8 cellular contexts compared by ENCODE assay signal in genomic region chr1:202189012-202189790, GRCh38. TPM values are rescaled to one million over a fixed set of nuclear protein-coding genes. Genes with fewer than 3 reads are reported as not detected.
DNase-seq lines count a peak whose midpoint lies in the region; ATAC-seq and TF ChIP-seq lines count a peak whose summit lies in the region.

No MANE protein-coding gene starts in this region.

- peak; percentile 56 for ATAC-seq in stimulated activated naive CD8-positive, alpha-beta T cell treated with anti-CD3 and anti-CD28 coated beads, Interleukin-15, Interleukin-2, amounts not matched to agents 100 U/mL and 50 U/mL, for 24 hours
- ATAC-seq in GM21825 (IDR thresholded peaks at IDR 0.05; ENCODE audit: unreplicated experiment), result no peak

- peaks cover 0 to 1% of the 10 kb centered on the region in 2 donors for H3K36me3 Mint-ChIP-seq in CD14-positive monocyte
- no peaks in the 10 kb centered on the region for H3K36me3 Mint-ChIP-seq in nephron (ENCODE audit: low read depth)

- peaks cover 14% of the 10 kb centered on the region for H3K27me3 ChIP-seq in H7 (ENCODE audit: control insufficient read depth, insufficient read depth, low read length)
- H3K27me3 ChIP-seq in NT2/D1 (ENCODE audit: insufficient read depth, insufficient read length), result peaks cover 14% of the 10 kb centered on the region

- H3K4me3 Mint-ChIP-seq in CD14-positive monocyte (no peak overlapping the region), nephron (no peak overlapping the region)

- intact Hi-C loops in CD14-positive monocyte (cut with micrococcal nuclease), result loop anchor here in 1 of 2 donors (10.0 kb wide), 1 partner anchor 126 kb away; no protein-coding TSS in a partner anchor

- H3K4me1 ChIP-seq in NT2/D1 (ENCODE audit: insufficient read depth, insufficient read length), result peaks cover 17% of the 10 kb centered on the region

- TF ChIP-seq CTCF in CD14-positive monocyte (IDR thresholded peaks at IDR 0.05) (peak; percentile 89), epithelial cell of proximal tubule (conservative IDR thresholded peaks at IDR 0.05; ENCODE audit: low read depth, low read length) (peak; percentile 61), nephron (IDR thresholded peaks at IDR 0.05; ENCODE audit: unreplicated experiment in 3 of 3) (peak; percentile 74 to 87 (median 79))

- H3K4me1 Mint-ChIP-seq in CD14-positive monocyte (peaks cover 4% of the 10 kb centered on the region), nephron (peaks cover 12% of the 10 kb centered on the region)

- H3K27me3 Mint-ChIP-seq in CD14-positive monocyte (ENCODE audit: low read depth in 3 of 3) (peaks cover 21 to 46% (median 23%) of the 10 kb centered on the region in 3 donors), nephron (ENCODE audit: low read depth) (peaks cover 34% of the 10 kb centered on the region)

- H3K9me3 ChIP-seq in NT2/D1 (ENCODE audit: insufficient read depth, low read length), result no peaks in the 10 kb centered on the region; the same call in 1 of the 2 replicates

- H3K36me3 ChIP-seq in H7 (replicated peaks; ENCODE audit: control insufficient read depth, insufficient read depth, low read length) (no peaks in the 10 kb centered on the region), NT2/D1 (ENCODE audit: insufficient read depth, insufficient read length, low read length) (no peaks in the 10 kb centered on the region)

- peaks cover 0 to 5% (median 0%) of the 10 kb centered on the region in 7 donors for H3K9me3 Mint-ChIP-seq in CD14-positive monocyte
- peaks cover 3% of the 10 kb centered on the region for H3K9me3 Mint-ChIP-seq in nephron

- DNase-seq in CD14-positive monocyte (ENCODE audit: low spot score) (no peak), H7 (peak; percentile 89), NT2/D1 (ENCODE audit: low read depth, low spot score) (peak; percentile 68), activated T-cell treated with anti-CD3 and anti-CD28 coated beads for 1 hour (ENCODE audit: low read depth) (peak; percentile 82), epithelial cell of proximal tubule (ENCODE audit: low read depth) (no peak)
- peak; percentile 89 for DNase-seq in stimulated activated naive CD8-positive, alpha-beta T cell treated with anti-CD3 and anti-CD28 coated beads, Interleukin-15, Interleukin-2, amounts not matched to agents 100 U/mL and 50 U/mL, for 24 hours

- H3K4me3 ChIP-seq in H7 (ENCODE audit: insufficient read depth, low read depth, low read length) (no peak overlapping the region), NT2/D1 (ENCODE audit: insufficient read length, low read depth) (no peak overlapping the region), epithelial cell of proximal tubule (ENCODE audit: low read depth, low read length) (no peak overlapping the region)

- peak overlapping the region; percentile 38 for H3K9ac ChIP-seq in NT2/D1 (ENCODE audit: insufficient read length, low read depth)

- H3K27ac Mint-ChIP-seq in CD14-positive monocyte, result peak overlapping the region in 1 of 7 donors; percentile 24
- peak overlapping the region in 1 of 3 experiments; percentile 22 for H3K27ac Mint-ChIP-seq in nephron

RNA-seq across cellular contexts. Expression of gene LGR6, which starts 4.4 kb away (rescaled TPM):
- not detected for polyA plus RNA-seq in CD14-positive monocyte
- total RNA-seq in H7 (2014; rRNA removed; shearing (Covaris generic)), result 0.24 and 0.41 TPM in 2 replicates
- under 0.01 TPM in 1 of 2 replicates, not detected in the other for total RNA-seq in epithelial cell of proximal tubule

RNA-seq across cellular contexts. Expression of gene PTPN7, which starts 28.8 kb away (rescaled TPM):
- 1 to 10 TPM; 4.0 to 8.3 TPM for polyA plus RNA-seq in CD14-positive monocyte
- total RNA-seq in H7 (2014; rRNA removed; shearing (Covaris generic)), result 0.24 and 0.55 TPM in 2 replicates
- total RNA-seq in epithelial cell of proximal tubule, result 0.06 TPM in 1 of 2 replicates, not detected in the other

RNA-seq across cellular contexts. Expression of gene ARL8A, which starts 44.7 kb away (rescaled TPM):
- polyA plus RNA-seq in CD14-positive monocyte, result 10 to 100 TPM; 12.4 to 14.8 TPM
- total RNA-seq in H7 (2014; rRNA removed; shearing (Covaris generic)), result 50.3 and 55.1 TPM in 2 replicates
- total RNA-seq in epithelial cell of proximal tubule, result 33.8 and 47.0 TPM in 2 replicates

Comparison
In these comparisons a context has a peak if more than half of its experiments do, and no peak if none do; other contexts are left out.
1. DNase-seq: peak in H7 (single experiment), NT2/D1 (single experiment), activated T-cell treated with anti-CD3 and anti-CD28 coated beads for 1 hour (single experiment) and stimulated activated naive CD8-positive, alpha-beta T cell treated with anti-CD3 and anti-CD28 coated beads, Interleukin-15, Interleukin-2, amounts not matched to agents 100 U/mL and 50 U/mL, for 24 hours (single experiment); none in CD14-positive monocyte (single experiment) and epithelial cell of proximal tubule (single experiment).
2. Peak in every context shown above with its lines, with median percentiles within 50 percentile points of each other: CTCF ChIP-seq.